ENCODE assay signal across 1 cellular context in the genomic region with DNA sequence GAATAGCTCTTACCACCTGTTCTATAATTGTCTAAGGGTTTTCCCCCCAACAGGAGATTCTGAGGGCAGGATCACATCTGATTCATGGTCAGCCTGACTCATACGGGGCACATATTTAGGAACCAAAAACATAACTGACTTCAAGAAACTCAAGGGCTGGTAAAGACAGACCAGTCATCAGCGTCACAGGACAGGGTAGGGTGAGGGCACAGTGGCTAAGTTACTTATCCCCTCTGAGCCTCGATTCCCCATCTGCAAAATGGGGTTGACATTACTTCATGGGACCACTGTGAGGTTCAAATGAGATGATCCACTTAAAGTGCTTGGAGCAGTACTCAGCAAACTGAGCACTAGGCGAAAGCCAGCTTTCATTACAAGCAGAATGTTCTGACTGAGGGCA.
TF ChIP-seq lines count a peak whose summit lies in the region.

No MANE protein-coding gene starts in this region.

TF ChIP-seq in endothelial cell of umbilical vein, 7 proteins besides CTCF, POLR2A, EP300 and RAD21:
- no peak for TF ChIP-seq GATA2 (IDR thresholded peaks at IDR 0.05; ENCODE audit: insufficient read depth, insufficient read length, low read depth, low read length)
- TF ChIP-seq POLR2AphosphoS5 (IDR thresholded peaks at IDR 0.05; ENCODE audit: insufficient read depth, low read depth, low read length): no peak
- TF ChIP-seq, protein P1, sequence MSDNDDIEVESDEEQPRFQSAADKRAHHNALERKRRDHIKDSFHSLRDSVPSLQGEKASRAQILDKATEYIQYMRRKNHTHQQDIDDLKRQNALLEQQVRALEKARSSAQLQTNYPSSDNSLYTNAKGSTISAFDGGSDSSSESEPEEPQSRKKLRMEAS (IDR thresholded peaks at IDR 0.05; ENCODE audit: insufficient read depth, insufficient read length): no peak
